Comparison of ENCODE assay signal across 9 cellular contexts in the genomic region with DNA sequence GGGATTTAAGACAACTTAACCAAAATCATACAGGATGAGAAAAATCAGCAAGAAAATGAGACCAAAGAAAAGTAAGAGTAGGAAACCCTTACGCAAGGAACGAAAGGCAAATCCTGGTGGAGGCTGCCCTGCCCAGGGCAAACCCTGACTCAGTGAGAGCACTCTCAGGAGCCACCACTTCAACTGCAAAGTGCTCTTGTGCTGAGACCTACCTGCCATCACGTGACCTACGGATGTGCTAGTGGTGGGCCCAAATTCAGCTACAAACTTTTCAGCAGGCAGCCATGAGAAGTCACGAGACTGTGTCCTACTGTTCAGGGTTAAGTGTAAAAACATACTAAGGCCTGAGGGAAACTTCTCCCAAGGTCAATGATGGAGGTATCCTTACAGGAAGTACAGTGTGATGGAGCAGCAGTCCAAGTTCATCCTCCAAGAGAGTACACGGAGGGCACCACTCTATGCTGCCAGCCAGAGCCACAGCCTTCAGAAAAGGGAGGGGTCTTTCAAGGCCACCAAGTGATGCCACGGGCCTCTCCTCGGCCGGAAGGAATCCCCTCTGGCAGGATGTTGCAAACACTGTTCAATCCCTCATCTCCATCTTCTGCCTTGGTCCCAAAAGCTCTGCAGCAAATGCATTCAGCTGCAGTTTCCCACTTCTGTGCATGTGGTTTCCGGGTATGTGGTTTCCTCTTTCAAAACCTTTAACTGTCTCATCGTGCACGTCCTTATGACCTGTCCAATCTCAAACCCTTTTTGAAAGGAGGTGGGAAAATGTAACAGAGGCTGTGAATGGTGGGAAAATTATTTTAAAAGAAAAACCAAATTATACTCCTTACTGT. TPM values are rescaled to one million over a fixed set of nuclear protein-coding genes. Genes with fewer than 3 reads are reported as not detected.
DNase-seq lines count a peak whose midpoint lies in the region; ATAC-seq and TF ChIP-seq lines count a peak whose summit lies in the region.
"Had no signal": no experiment of that assay in that cellular context is flagged by ENCODE, and none has a peak within 500 bp of the region (broad histone marks: within the 10 kb centered on the region; RNA-seq: fewer than 3 reads in every experiment).

No MANE protein-coding gene starts in this region.

- POLR2A ChIA-PET in CD4-positive, alpha-beta T cell (lab: Charles Lee): interaction anchor here (0.7 to 4.1 kb wide), 10 partner anchors 9 to 900 kb away, joined by 3 to 43 read pairs (median 3); partner anchors contain the start of genes ADAMTS17, CHSY1 and SNRPA1
- POLR2A ChIA-PET in PC-3 (lab: Charles Lee; ENCODE audit: unreplicated experiment): no interaction called here

- BruUV-seq in PC-3 (replicated peaks; lab: Mats Ljungman, UMichigan): no TSS peak

- H3K9ac ChIP-seq in PC-3 (ENCODE audit: low read length): no peak overlapping the region

- in situ Hi-C loops in HAP-1 (cut with MboI; ENCODE audit: low sequenced_read_pairs): no loop called here

- H3K4me1 ChIP-seq in PC-3 (ENCODE audit: insufficient read depth, low read length): no peaks in the 10 kb centered on the region; the same call in 1 of the 2 replicates
- peaks cover 20% of the 10 kb centered on the region for H3K4me1 ChIP-seq in HAP-1

- no peak overlapping the region for H3K4me2 ChIP-seq in PC-3 (ENCODE audit: low read length)

- H3K27me3 ChIP-seq in CD4-positive, alpha-beta T cell (ENCODE audit: control insufficient read depth, insufficient read depth, low read length): no peaks in the 10 kb centered on the region
- H3K27me3 ChIP-seq in PC-3 (ENCODE audit: low read length) (no peaks in the 10 kb centered on the region), HAP-1 (ENCODE audit: low read depth) (no peaks in the 10 kb centered on the region)

- TF ChIP-seq CTCF in CD4-positive, alpha-beta T cell (IDR thresholded peaks at IDR 0.05): no peak
- no peak for TF ChIP-seq CTCF in PC-3 (conservative IDR thresholded peaks at IDR 0.05; ENCODE audit: low read depth, low read length)

- no peaks in the 10 kb centered on the region for H3K36me3 Mint-ChIP-seq in CD4-positive, alpha-beta T cell (ENCODE audit: low read depth)

- H3K4me3 Mint-ChIP-seq in CD4-positive, alpha-beta T cell: peak overlapping the region; percentile 59

- H3K27me3 Mint-ChIP-seq in CD4-positive, alpha-beta T cell: no peaks in the 10 kb centered on the region

- H3K27ac ChIP-seq in CD4-positive, alpha-beta T cell (ENCODE audit: low read depth, low read length): no peak overlapping the region
- H3K27ac ChIP-seq in epithelial cell of prostate (peak overlapping the region; percentile 22), PC-3 (ENCODE audit: low read length) (no peak overlapping the region)

- peaks cover 100% of the 10 kb centered on the region for H3K79me2 ChIP-seq in PC-3 (ENCODE audit: low read length)

- peak overlapping the region; percentile 81 for H3K27ac Mint-ChIP-seq in CD4-positive, alpha-beta T cell

- intact Hi-C loops in CD4-positive, alpha-beta T cell (cut with DNase I, micrococcal nuclease): loop anchor here in 1 of 2 experiments (5.0 kb wide), 1 partner anchor 35 kb away; no protein-coding TSS in a partner anchor
- intact Hi-C loops in PC-3 (cut with micrococcal nuclease): no loop called here

- H3K9me3 ChIP-seq in CD4-positive, alpha-beta T cell (ENCODE audit: control insufficient read depth, low read length): no peaks in the 10 kb centered on the region
- H3K9me3 ChIP-seq in PC-3 (ENCODE audit: low read length) (no peaks in the 10 kb centered on the region), HAP-1 (no peaks in the 10 kb centered on the region)

- no peaks in the 10 kb centered on the region for H3K36me3 ChIP-seq in PC-3 (ENCODE audit: low read depth, low read length)
- peaks cover 5% of the 10 kb centered on the region for H3K36me3 ChIP-seq in HAP-1 (replicated peaks)

- H3K9me2 ChIP-seq in PC-3 (replicated peaks; ENCODE audit: low read length): no peaks in the 10 kb centered on the region

- DNase-seq in CD4-positive, alpha-beta T cell: peak in 8 of 10 experiments; percentile 17 to 68 (median 32)
- DNase-seq in activated CD4-positive, CD25-positive, alpha-beta regulatory T cell treated with anti-CD3 and anti-CD28 coated beads, Interleukin-2, amount 50 U/mL, for 16 hours (ENCODE audit: low read depth, low spot score): peak; percentile 44
- no peak for DNase-seq in epithelial cell of prostate (ENCODE audit: low read depth, low spot score)
- peak; percentile 55 for DNase-seq in stimulated activated CD4-positive, alpha-beta T cell treated with anti-CD3 and anti-CD28 coated beads, Interleukin-4, amount 100 ng/mL, for 24 hours
- no peak for DNase-seq in PC-3
- DNase-seq in HAP-1 (ENCODE audit: low spot score in 2 of 2): no peak

- ATAC-seq in CD4-positive, alpha-beta T cell (ENCODE audit: poor library complexity): peak; percentile 91
- ATAC-seq in GM19397 (IDR thresholded peaks at IDR 0.05; ENCODE audit: unreplicated experiment) (peak; percentile 78), HG03558 (IDR thresholded peaks at IDR 0.05; ENCODE audit: extremely low read depth, unreplicated experiment) (peak; percentile 53), PC-3 (no peak)
- ATAC-seq: HCT116 had no signal

- peaks cover 88% of the 10 kb centered on the region for H3K4me1 Mint-ChIP-seq in CD4-positive, alpha-beta T cell (ENCODE audit: low read depth)

- H3F3A ChIP-seq in PC-3 (ENCODE audit: low read length, unreplicated experiment): no peaks in the 10 kb centered on the region

- H4K20me1 ChIP-seq in PC-3 (ENCODE audit: low read length): peaks cover 26% of the 10 kb centered on the region

- CTCF ChIA-PET in CD4-positive, alpha-beta T cell (lab: Charles Lee): interaction anchor here (0.6 to 4.9 kb wide), 5 partner anchors 9 to 32 kb away, joined by 3 to 20 read pairs (median 3); partner anchors contain the start of gene CHSY1
- CTCF ChIA-PET in PC-3 (lab: Charles Lee): no interaction called here

- H2AFZ ChIP-seq in PC-3 (ENCODE audit: low read length): no peak overlapping the region

- H3K4me3 ChIP-seq in PC-3 (ENCODE audit: low read length) (no peak overlapping the region), HAP-1 (no peak overlapping the region)

- H3K9me3 Mint-ChIP-seq in CD4-positive, alpha-beta T cell: no peaks in the 10 kb centered on the region

RNA-seq across cellular contexts. Expression of gene CHSY1, which starts 9.5 kb away (rescaled TPM):
- total RNA-seq in CD4-positive, alpha-beta T cell: 1 to 10 TPM; 5.8 to 6.7 TPM
- total RNA-seq in PC-3 (2014; rRNA removed): 13.8 and 19.5 TPM in 2 replicates

RNA-seq across cellular contexts. Expression of gene SELENOS, which starts 34.9 kb away (rescaled TPM):
- 10 to 100 TPM; 41.7 to 48.5 TPM for total RNA-seq in CD4-positive, alpha-beta T cell
- total RNA-seq in PC-3 (2014; rRNA removed): 40.1 and 47.0 TPM in 2 replicates

RNA-seq across cellular contexts. Expression of gene SNRPA1, which starts 52.7 kb away (rescaled TPM):
- 100 to 1,000 TPM; 214 to 222 TPM for total RNA-seq in CD4-positive, alpha-beta T cell
- 66.1 and 68.2 TPM in 2 replicates for total RNA-seq in PC-3 (2014; rRNA removed)

Comparison
In these comparisons a context has a peak if more than half of its experiments do, and no peak if none do; other contexts are left out.
1. DNase-seq: peak in CD4-positive, alpha-beta T cell (8 of 10), activated CD4-positive, CD25-positive, alpha-beta regulatory T cell treated with anti-CD3 and anti-CD28 coated beads, Interleukin-2, amount 50 U/mL, for 16 hours (single experiment) and stimulated activated CD4-positive, alpha-beta T cell treated with anti-CD3 and anti-CD28 coated beads, Interleukin-4, amount 100 ng/mL, for 24 hours (single experiment); none in epithelial cell of prostate (single experiment), PC-3 (single experiment) and HAP-1 (0 of 2).